Comparison of ENCODE assay signal across 1 cellular context in genomic region chr19:39970674-39971379, GRCh38.
TF ChIP-seq lines count a peak whose summit lies in the region.

TSS of gene PSMC4 (plus strand) at chr19:39971165. CDS start at chr19:39971203, 38 bp downstream.

TF ChIP-seq in HepG2, 621 proteins besides CTCF, POLR2A, EP300 and RAD21 (continued from another document):
- TF ChIP-seq E2F5 (CRISPR knock-in tag; conservative IDR thresholded peaks at IDR 0.05) (peak; percentile 70; the same call in 1 of the 2 replicates), CCAR2 (optimal IDR thresholded peaks at IDR 0.05; ENCODE audit: low read depth, low read length) (no peak), REPIN1 (CRISPR knock-in tag; IDR thresholded peaks at IDR 0.05; ENCODE audit: borderline replicate concordance, low read depth) (peak; percentile 78; the same call in 1 of the 2 replicates), ZNF703 (CRISPR knock-in tag; IDR thresholded peaks at IDR 0.05; ENCODE audit: borderline replicate concordance) (no peak), MEF2D (CRISPR knock-in tag; IDR thresholded peaks at IDR 0.05) (peak; percentile 71; the same call in 1 of the 2 replicates), SRY (CRISPR knock-in tag; IDR thresholded peaks at IDR 0.05) (no peak), XRCC5 (optimal IDR thresholded peaks at IDR 0.05; ENCODE audit: low read length) (peak; percentile 81), CBFB (CRISPR knock-in tag; IDR thresholded peaks at IDR 0.05) (peak; percentile 77; the same call in 1 of the 2 replicates), MXD4 (CRISPR knock-in tag; IDR thresholded peaks at IDR 0.05) (peak; percentile 85), ZNF251 (CRISPR knock-in tag; IDR thresholded peaks at IDR 0.05) (no peak), SIN3B (IDR thresholded peaks at IDR 0.05; ENCODE audit: low read length) (peak; percentile 71; the same call in 1 of the 2 replicates), ZNF589 (CRISPR knock-in tag; conservative IDR thresholded peaks at IDR 0.05) (no peak), ZFX (CRISPR knock-in tag; IDR thresholded peaks at IDR 0.05; ENCODE audit: low read depth) (peak; percentile 94), ZNF253 (CRISPR knock-in tag; IDR thresholded peaks at IDR 0.05; ENCODE audit: borderline replicate concordance) (no peak), ZNF10 (CRISPR knock-in tag; IDR thresholded peaks at IDR 0.05; ENCODE audit: borderline replicate concordance, low read depth) (no peak), ZBTB49 (CRISPR knock-in tag; IDR thresholded peaks at IDR 0.05; ENCODE audit: borderline replicate concordance) (peak; percentile 42; the same call in 1 of the 2 replicates), ZNF546 (CRISPR knock-in tag; conservative IDR thresholded peaks at IDR 0.05) (no peak; the same call in 1 of the 2 replicates), HOMEZ (CRISPR knock-in tag; IDR thresholded peaks at IDR 0.05; ENCODE audit: low read depth) (peak; percentile 70), ZNF121 (CRISPR knock-in tag; IDR thresholded peaks at IDR 0.05) (no peak; the same call in 1 of the 2 replicates), ZNF18 (CRISPR knock-in tag; IDR thresholded peaks at IDR 0.05; ENCODE audit: insufficient replicate concordance) (no peak), ZNF839 (CRISPR knock-in tag; IDR thresholded peaks at IDR 0.05; ENCODE audit: borderline replicate concordance) (peak; percentile 80; the same call in 1 of the 2 replicates), STAG1 (CRISPR knock-in tag; IDR thresholded peaks at IDR 0.05) (peak; percentile 99), MBD4 (IDR thresholded peaks at IDR 0.05; ENCODE audit: borderline replicate concordance, low read length) (no peak), KLF6 (CRISPR knock-in tag; IDR thresholded peaks at IDR 0.05) (peak; percentile 82; the same call in 1 of the 2 replicates), ZNF816 (CRISPR knock-in tag; IDR thresholded peaks at IDR 0.05; ENCODE audit: borderline replicate concordance) (no peak; the same call in 1 of the 2 replicates), POGZ (CRISPR knock-in tag; IDR thresholded peaks at IDR 0.05) (peak; percentile 65; the same call in 1 of the 2 replicates), ZNF780A (CRISPR knock-in tag; IDR thresholded peaks at IDR 0.05) (no peak), DR1 (CRISPR knock-in tag; IDR thresholded peaks at IDR 0.05) (no peak), RORA (CRISPR knock-in tag; IDR thresholded peaks at IDR 0.05) (no peak), ZSCAN12 (CRISPR knock-in tag; IDR thresholded peaks at IDR 0.05) (no peak), ZNF274 (CRISPR knock-in tag; IDR thresholded peaks at IDR 0.05) (peak; percentile 63; the same call in 1 of the 2 replicates), ZNF879 (CRISPR knock-in tag; IDR thresholded peaks at IDR 0.05) (peak; percentile 68; the same call in 1 of the 2 replicates), ZBTB8A (CRISPR knock-in tag; IDR thresholded peaks at IDR 0.05; ENCODE audit: borderline replicate concordance, low read depth) (no peak), TSC22D2 (CRISPR knock-in tag; IDR thresholded peaks at IDR 0.05; ENCODE audit: borderline replicate concordance) (peak; percentile 91; the same call in 1 of the 2 replicates), ZNF256 (CRISPR knock-in tag; conservative IDR thresholded peaks at IDR 0.05) (peak; percentile 74; the same call in 1 of the 2 replicates)
- TF ChIP-seq, protein P1, sequence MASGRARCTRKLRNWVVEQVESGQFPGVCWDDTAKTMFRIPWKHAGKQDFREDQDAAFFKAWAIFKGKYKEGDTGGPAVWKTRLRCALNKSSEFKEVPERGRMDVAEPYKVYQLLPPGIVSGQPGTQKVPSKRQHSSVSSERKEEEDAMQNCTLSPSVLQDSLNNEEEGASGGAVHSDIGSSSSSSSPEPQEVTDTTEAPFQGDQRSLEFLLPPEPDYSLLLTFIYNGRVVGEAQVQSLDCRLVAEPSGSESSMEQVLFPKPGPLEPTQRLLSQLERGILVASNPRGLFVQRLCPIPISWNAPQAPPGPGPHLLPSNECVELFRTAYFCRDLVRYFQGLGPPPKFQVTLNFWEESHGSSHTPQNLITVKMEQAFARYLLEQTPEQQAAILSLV (CRISPR knock-in tag; IDR thresholded peaks at IDR 0.05; ENCODE audit: borderline replicate concordance): no peak
TF ChIP-seq in HepG2: peak in this region for 328.
